2 cellular contexts compared by ENCODE assay signal in genomic region chr17:61818225-61818624, GRCh38.
TF ChIP-seq lines count a peak whose summit lies in the region.

No MANE protein-coding gene starts in this region.

TF ChIP-seq in HepG2, 621 proteins besides CTCF, POLR2A, EP300 and RAD21:
- TF ChIP-seq BRF2 (CRISPR knock-in tag; IDR thresholded peaks at IDR 0.05) (no peak), HNRNPK (IDR thresholded peaks at IDR 0.05; ENCODE audit: low read depth, low read length, poor library complexity, severe bottlenecking) (peak; percentile 81)
TF ChIP-seq in HepG2: peak in this region for 1.

TF ChIP-seq in GM12878, 131 proteins besides CTCF, POLR2A, EP300 and RAD21:
- peak; percentile 83 for TF ChIP-seq NFXL1 (IDR thresholded peaks at IDR 0.05; ENCODE audit: borderline replicate concordance)
- no peak for TF ChIP-seq MYB (IDR thresholded peaks at IDR 0.05; ENCODE audit: borderline replicate concordance, low read depth, low read length)
